Comparison of ENCODE assay signal across 2 cellular contexts in genomic region chrX:154573061-154573460, GRCh38. TPM values are rescaled to one million over a fixed set of nuclear protein-coding genes. Genes with fewer than 3 reads are reported as not detected.
"Had no signal": no experiment of that assay in that cellular context is flagged by ENCODE, and none has a peak within 500 bp of the region (broad histone marks: within the 10 kb centered on the region; RNA-seq: fewer than 3 reads in every experiment).

No MANE protein-coding gene starts in this region.

RNA-seq across cellular contexts. Expression of gene CTAG1A, which starts 11.9 kb away (rescaled TPM):
- total RNA-seq: G401, GM12878 had no signal
- polyA plus RNA-seq: GM12878 had no signal

RNA-seq across cellular contexts. Expression of gene CTAG1B, which starts 46.0 kb away (rescaled TPM):
- total RNA-seq: G401, GM12878 had no signal
- polyA plus RNA-seq: GM12878 had no signal
